In the genomic region with DNA sequence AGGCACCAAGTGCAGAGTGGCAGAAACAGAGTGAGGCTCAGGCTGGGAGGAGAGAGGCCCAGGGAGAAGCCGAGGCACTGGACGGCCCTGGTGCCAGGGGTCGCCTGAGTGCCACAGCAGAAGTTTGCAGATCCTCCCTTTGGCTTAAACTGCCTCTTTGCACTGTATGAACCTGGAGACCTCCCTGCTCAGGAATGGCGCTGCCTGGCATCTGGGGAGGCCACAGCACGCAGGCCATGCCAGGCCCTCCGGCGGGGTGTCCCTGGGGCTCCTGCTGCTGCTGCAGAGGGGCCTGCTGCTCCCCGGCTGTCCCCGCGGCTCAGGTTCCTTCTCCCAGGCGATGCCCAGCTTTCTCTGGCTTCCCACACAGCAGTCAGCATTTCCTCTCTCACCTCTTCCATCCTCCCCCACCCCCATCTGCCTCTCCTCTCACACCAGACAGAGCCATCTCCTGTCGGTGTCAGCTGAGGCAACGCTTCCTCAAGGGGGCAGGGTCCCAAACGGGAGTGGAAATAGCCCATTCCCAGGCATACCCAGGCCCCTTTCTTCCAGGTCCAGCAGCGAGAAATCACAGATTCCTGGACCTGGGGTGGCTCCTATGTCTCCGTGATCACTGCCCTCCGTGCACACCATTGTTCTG, we compare ENCODE assay signal across 1 cellular context.
TF ChIP-seq lines count a peak whose summit lies in the region.

No MANE protein-coding gene starts in this region.

TF ChIP-seq in GM23338, 12 proteins besides CTCF, POLR2A, EP300 and RAD21 (continued from another document):
- TF ChIP-seq, protein P1, sequence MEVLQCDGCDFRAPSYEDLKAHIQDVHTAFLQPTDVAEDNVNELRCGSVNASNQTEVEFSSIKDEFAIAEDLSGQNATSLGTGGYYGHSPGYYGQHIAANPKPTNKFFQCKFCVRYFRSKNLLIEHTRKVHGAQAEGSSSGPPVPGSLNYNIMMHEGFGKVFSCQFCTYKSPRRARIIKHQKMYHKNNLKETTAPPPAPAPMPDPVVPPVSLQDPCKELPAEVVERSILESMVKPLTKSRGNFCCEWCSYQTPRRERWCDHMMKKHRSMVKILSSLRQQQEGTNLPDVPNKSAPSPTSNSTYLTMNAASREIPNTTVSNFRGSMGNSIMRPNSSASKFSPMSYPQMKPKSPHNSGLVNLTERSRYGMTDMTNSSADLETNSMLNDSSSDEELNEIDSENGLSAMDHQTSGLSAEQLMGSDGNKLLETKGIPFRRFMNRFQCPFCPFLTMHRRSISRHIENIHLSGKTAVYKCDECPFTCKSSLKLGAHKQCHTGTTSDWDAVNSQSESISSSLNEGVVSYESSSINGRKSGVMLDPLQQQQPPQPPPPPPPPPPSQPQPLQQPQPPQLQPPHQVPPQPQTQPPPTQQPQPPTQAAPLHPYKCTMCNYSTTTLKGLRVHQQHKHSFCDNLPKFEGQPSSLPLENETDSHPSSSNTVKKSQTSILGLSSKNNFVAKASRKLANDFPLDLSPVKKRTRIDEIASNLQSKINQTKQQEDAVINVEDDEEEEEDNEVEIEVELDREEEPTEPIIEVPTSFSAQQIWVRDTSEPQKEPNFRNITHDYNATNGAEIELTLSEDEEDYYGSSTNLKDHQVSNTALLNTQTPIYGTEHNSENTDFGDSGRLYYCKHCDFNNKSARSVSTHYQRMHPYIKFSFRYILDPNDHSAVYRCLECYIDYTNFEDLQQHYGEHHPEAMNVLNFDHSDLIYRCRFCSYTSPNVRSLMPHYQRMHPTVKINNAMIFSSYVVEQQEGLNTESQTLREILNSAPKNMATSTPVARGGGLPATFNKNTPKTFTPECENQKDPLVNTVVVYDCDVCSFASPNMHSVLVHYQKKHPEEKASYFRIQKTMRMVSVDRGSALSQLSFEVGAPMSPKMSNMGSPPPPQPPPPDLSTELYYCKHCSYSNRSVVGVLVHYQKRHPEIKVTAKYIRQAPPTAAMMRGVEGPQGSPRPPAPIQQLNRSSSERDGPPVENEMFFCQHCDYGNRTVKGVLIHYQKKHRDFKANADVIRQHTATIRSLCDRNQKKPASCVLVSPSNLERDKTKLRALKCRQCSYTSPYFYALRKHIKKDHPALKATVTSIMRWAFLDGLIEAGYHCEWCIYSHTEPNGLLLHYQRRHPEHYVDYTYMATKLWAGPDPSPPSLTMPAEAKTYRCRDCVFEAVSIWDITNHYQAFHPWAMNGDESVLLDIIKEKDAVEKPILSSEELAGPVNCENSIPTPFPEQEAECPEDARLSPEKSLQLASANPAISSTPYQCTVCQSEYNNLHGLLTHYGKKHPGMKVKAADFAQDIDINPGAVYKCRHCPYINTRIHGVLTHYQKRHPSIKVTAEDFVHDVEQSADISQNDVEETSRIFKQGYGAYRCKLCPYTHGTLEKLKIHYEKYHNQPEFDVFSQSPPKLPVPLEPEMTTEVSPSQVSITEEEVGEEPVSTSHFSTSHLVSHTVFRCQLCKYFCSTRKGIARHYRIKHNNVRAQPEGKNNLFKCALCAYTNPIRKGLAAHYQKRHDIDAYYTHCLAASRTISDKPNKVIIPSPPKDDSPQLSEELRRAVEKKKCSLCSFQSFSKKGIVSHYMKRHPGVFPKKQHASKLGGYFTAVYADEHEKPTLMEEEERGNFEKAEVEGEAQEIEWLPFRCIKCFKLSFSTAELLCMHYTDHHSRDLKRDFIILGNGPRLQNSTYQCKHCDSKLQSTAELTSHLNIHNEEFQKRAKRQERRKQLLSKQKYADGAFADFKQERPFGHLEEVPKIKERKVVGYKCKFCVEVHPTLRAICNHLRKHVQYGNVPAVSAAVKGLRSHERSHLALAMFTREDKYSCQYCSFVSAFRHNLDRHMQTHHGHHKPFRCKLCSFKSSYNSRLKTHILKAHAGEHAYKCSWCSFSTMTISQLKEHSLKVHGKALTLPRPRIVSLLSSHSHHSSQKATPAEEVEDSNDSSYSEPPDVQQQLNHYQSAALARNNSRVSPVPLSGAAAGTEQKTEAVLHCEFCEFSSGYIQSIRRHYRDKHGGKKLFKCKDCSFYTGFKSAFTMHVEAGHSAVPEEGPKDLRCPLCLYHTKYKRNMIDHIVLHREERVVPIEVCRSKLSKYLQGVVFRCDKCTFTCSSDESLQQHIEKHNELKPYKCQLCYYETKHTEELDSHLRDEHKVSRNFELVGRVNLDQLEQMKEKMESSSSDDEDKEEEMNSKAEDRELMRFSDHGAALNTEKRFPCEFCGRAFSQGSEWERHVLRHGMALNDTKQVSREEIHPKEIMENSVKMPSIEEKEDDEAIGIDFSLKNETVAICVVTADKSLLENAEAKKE (CRISPR knock-in tag; IDR thresholded peaks at IDR 0.05), result 0 out of 2 replicates have a peak, but pooled peaks have one; percentile 11
- TF ChIP-seq, protein P2, sequence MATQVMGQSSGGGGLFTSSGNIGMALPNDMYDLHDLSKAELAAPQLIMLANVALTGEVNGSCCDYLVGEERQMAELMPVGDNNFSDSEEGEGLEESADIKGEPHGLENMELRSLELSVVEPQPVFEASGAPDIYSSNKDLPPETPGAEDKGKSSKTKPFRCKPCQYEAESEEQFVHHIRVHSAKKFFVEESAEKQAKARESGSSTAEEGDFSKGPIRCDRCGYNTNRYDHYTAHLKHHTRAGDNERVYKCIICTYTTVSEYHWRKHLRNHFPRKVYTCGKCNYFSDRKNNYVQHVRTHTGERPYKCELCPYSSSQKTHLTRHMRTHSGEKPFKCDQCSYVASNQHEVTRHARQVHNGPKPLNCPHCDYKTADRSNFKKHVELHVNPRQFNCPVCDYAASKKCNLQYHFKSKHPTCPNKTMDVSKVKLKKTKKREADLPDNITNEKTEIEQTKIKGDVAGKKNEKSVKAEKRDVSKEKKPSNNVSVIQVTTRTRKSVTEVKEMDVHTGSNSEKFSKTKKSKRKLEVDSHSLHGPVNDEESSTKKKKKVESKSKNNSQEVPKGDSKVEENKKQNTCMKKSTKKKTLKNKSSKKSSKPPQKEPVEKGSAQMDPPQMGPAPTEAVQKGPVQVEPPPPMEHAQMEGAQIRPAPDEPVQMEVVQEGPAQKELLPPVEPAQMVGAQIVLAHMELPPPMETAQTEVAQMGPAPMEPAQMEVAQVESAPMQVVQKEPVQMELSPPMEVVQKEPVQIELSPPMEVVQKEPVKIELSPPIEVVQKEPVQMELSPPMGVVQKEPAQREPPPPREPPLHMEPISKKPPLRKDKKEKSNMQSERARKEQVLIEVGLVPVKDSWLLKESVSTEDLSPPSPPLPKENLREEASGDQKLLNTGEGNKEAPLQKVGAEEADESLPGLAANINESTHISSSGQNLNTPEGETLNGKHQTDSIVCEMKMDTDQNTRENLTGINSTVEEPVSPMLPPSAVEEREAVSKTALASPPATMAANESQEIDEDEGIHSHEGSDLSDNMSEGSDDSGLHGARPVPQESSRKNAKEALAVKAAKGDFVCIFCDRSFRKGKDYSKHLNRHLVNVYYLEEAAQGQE (IDR thresholded peaks at IDR 0.05; ENCODE audit: unreplicated experiment), result no peak
- TF ChIP-seq JUNB (IDR thresholded peaks at IDR 0.05; ENCODE audit: unreplicated experiment), result no peak
- TF ChIP-seq ZNF331 (CRISPR knock-in tag; IDR thresholded peaks at IDR 0.05; ENCODE audit: low read depth), result no peak
- TF ChIP-seq EZH2 (IDR thresholded peaks at IDR 0.05; ENCODE audit: low read depth, unreplicated experiment), result no peak
- no peak for TF ChIP-seq STAT1 (IDR thresholded peaks at IDR 0.05; ENCODE audit: unreplicated experiment)
